ENCODE assay signal across 9 cellular contexts in genomic region chr10:119105155-119105554, GRCh38. TPM values are rescaled to one million over a fixed set of nuclear protein-coding genes. Genes with fewer than 3 reads are reported as not detected.
A peak's percentile ranks its signal among the peaks of the same experiment; 100 is the strongest.
DNase-seq lines count a peak whose midpoint lies in the region; ATAC-seq and TF ChIP-seq lines count a peak whose summit lies in the region.
"Had no signal": no experiment of that assay in that cellular context is flagged by ENCODE, and none has a peak within 500 bp of the region (broad histone marks: within the 10 kb centered on the region; RNA-seq: fewer than 3 reads in every experiment).

No MANE protein-coding gene starts in this region.

- H3K4me2 ChIP-seq in GM23248 (ENCODE audit: unreplicated experiment) (peak overlapping the region; percentile 84), SU-DHL-6 (ENCODE audit: low read depth, low read length, poor library complexity, severe bottlenecking) (peak overlapping the region; percentile 97)

- H2AFZ ChIP-seq in GM23248 (no peak overlapping the region), SU-DHL-6 (ENCODE audit: low read depth, low read length, severe bottlenecking) (no peak overlapping the region)

- in situ Hi-C loops in GM23248 (cut with MboI) (no loop called here), gastrocnemius medialis (cut with MboI; ENCODE audit: low sequenced_read_pairs in 4 of 4) (no loop called here), GM13976 (cut with MboI; ENCODE audit: low sequenced_read_pairs, unreplicated experiment) (no loop called here)

- H3K27me3 ChIP-seq in GM23248 (replicated peaks; ENCODE audit: insufficient read depth) (no peaks in the 10 kb centered on the region), SU-DHL-6 (ENCODE audit: low read length) (no peaks in the 10 kb centered on the region), gastrocnemius medialis (no peaks in the 10 kb centered on the region)

- intact Hi-C loops in gastrocnemius medialis (cut with DNase I; ENCODE audit: low total_unique reads): loop anchor here (2.0 kb wide), 1 partner anchor 60 kb away; the partner anchor contains the start of gene SFXN4

- TF ChIP-seq CTCF in SU-DHL-6 (IDR thresholded peaks at IDR 0.05; ENCODE audit: insufficient read depth, low read length, poor library complexity, severe bottlenecking) (no peak), fibroblast of pulmonary artery (IDR thresholded peaks at IDR 0.05; ENCODE audit: low read length, missing control alignments) (no peak), gastrocnemius medialis (IDR thresholded peaks at IDR 0.05 in 4 of 5, conservative IDR thresholded peaks at IDR 0.05 in 1 of 5) (no peak), GM13976 (IDR thresholded peaks at IDR 0.05; ENCODE audit: borderline replicate concordance, control extremely low read depth, extremely low read depth, insufficient read depth, missing control alignments) (no peak)

- H3K4me1 ChIP-seq in GM23248 (ENCODE audit: insufficient read depth) (peaks cover 23% of the 10 kb centered on the region), gastrocnemius medialis (peaks cover 8% of the 10 kb centered on the region in 2 donors)

- no peak for DNase-seq in GM23248
- DNase-seq in fibroblast of pulmonary artery (ENCODE audit: low read depth): no peak
- no peak for DNase-seq in gastrocnemius medialis
- no peak for DNase-seq in GM13976 (ENCODE audit: low spot score)
- no peak for DNase-seq in mucosa of gallbladder (ENCODE audit: low spot score)
- DNase-seq in NCI-H748 (lab: John Stamatoyannopoulos, UW; ENCODE audit: unreplicated experiment): no peak
- no peak for DNase-seq in NCI-H510A treated with DMSO at 0.1 percent for 48 hours (lab: John Stamatoyannopoulos, UW)
- DNase-seq: NCI-H2029 had no signal

- TF ChIP-seq POLR2A in gastrocnemius medialis (IDR thresholded peaks at IDR 0.05): no peak

- H3K79me2 ChIP-seq in GM23248 (ENCODE audit: insufficient read depth): peaks cover 42% of the 10 kb centered on the region
- H3K79me2 ChIP-seq in SU-DHL-6 (ENCODE audit: insufficient read depth, low read length): peaks cover 13% of the 10 kb centered on the region

- 77 to 81% methylated on average over 12 of the region's 12 CpGs for WGBS in GM23248 (ENCODE audit: low coverage in 1 of 2, low lambda C conversion rate in 2 of 2, missing lambda C conversion rate in 2 of 2), 2 experiments

- peaks cover 7% of the 10 kb centered on the region for H3F3A ChIP-seq in GM23248 (ENCODE audit: insufficient read depth)
- H3F3A ChIP-seq in SU-DHL-6 (ENCODE audit: insufficient read depth): peaks cover 36% of the 10 kb centered on the region

- H3K27ac ChIP-seq in GM23248 (no peak overlapping the region), SU-DHL-6 (ENCODE audit: low read depth, low read length) (peak overlapping the region; percentile 72), gastrocnemius medialis (peak overlapping the region in 1 of 4 donors; percentile 63)

- H3K9me2 ChIP-seq in GM23248 (ENCODE audit: insufficient read depth) (no peaks in the 10 kb centered on the region), SU-DHL-6 (replicated peaks; ENCODE audit: insufficient read depth, low read length) (no peaks in the 10 kb centered on the region)

- H3K9me3 ChIP-seq in GM23248 (ENCODE audit: low read depth) (no peaks in the 10 kb centered on the region), SU-DHL-6 (ENCODE audit: insufficient read depth, low read length) (no peaks in the 10 kb centered on the region), gastrocnemius medialis (no peaks in the 10 kb centered on the region)

- no peaks in the 10 kb centered on the region for H4K20me1 ChIP-seq in GM23248 (ENCODE audit: insufficient read depth)
- H4K20me1 ChIP-seq in SU-DHL-6 (ENCODE audit: low read depth, low read length): no peaks in the 10 kb centered on the region

- H3K9ac ChIP-seq in GM23248 (peak overlapping the region; percentile 85), SU-DHL-6 (ENCODE audit: low read length) (peak overlapping the region; percentile 71)

- no peak for ATAC-seq in gastrocnemius medialis

- peak overlapping the region; percentile 85 for H3K4me3 ChIP-seq in GM23248
- H3K4me3 ChIP-seq in SU-DHL-6 (ENCODE audit: insufficient read depth, low read length, poor library complexity, severe bottlenecking): peak overlapping the region; percentile 83
- H3K4me3 ChIP-seq in fibroblast of pulmonary artery (replicated peaks; ENCODE audit: low read depth, low read length): peak overlapping the region; percentile 82
- H3K4me3 ChIP-seq in gastrocnemius medialis: peak overlapping the region; percentile 60 to 89 (median 79)

- H3K36me3 ChIP-seq in GM23248 (ENCODE audit: low read depth) (peaks cover 11% of the 10 kb centered on the region; the same call in 1 of the 2 replicates), SU-DHL-6 (ENCODE audit: low read length) (no peaks in the 10 kb centered on the region), gastrocnemius medialis (peaks cover 0 to 19% of the 10 kb centered on the region in 2 donors)

RNA-seq across cellular contexts. Expression of gene DENND10, which starts 1.2 kb away (rescaled TPM):
- 76.1 and 91.3 TPM in 2 replicates for total RNA-seq in GM23248 (2014; rRNA removed; shearing (Covaris generic))
- polyA plus RNA-seq in GM23248 (2016; fragmentation: Nextera tagmentation; extraction: Ambion mirVana): 77.9 and 82.9 TPM in 2 replicates
- total RNA-seq in gastrocnemius medialis (10 to 100 TPM; 25.7 to 59.5 (median 43.7) TPM), mucosa of gallbladder (30.0 TPM)

RNA-seq across cellular contexts. Expression of gene EIF3A, which starts 24.5 kb away (rescaled TPM):
- 91.3 and 98.6 TPM in 2 replicates for total RNA-seq in GM23248 (2014; rRNA removed; shearing (Covaris generic))
- polyA plus RNA-seq in GM23248 (2016; fragmentation: Nextera tagmentation; extraction: Ambion mirVana): 74.5 and 74.9 TPM in 2 replicates
- 100 to 1,000 TPM; 136 to 240 (median 191) TPM for total RNA-seq in gastrocnemius medialis
- 86.8 TPM for total RNA-seq in mucosa of gallbladder
